Comparison of ENCODE assay signal across 29 cellular contexts in the genomic region with DNA sequence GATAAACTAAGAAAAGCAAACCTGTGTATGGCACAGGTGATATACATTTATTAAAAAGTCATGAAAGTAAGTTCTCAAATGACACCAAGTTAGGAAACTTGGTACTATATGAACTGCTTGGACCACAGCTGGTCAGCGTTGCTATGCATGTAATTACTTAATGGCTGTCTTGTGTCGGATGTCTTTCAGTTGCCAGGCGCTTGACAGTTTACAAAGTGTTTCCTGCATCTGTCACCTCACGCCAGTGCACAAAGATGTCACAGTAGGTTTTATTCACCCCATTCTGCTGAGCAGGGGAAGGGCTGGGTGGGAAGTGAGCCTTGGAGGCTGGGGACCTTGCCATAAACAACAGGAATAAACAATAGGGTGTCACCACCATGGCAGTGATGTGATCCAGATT.
"Had no signal": no experiment of that assay in that cellular context is flagged by ENCODE, and none has a peak within 500 bp of the region (broad histone marks: within the 10 kb centered on the region; RNA-seq: fewer than 3 reads in every experiment).

No MANE protein-coding gene starts in this region.

- DNase-seq: activated B cell treated with CpG ODN at 0.5 μM for 24 hours; activated CD4-positive, alpha-beta T cell treated with anti-CD3 and anti-CD28 coated beads for 48 hours; activated CD4-positive, alpha-beta T cell treated with anti-CD3 and anti-CD28 coated beads, Interleukin-2, amount 50 U/mL, for 1 hour; activated CD4-positive, alpha-beta T cell treated with anti-CD3 and anti-CD28 coated beads, Interleukin-2, amount 50 U/mL, for 48 hours; activated CD8-positive, alpha-beta memory T cell treated with anti-CD3 and anti-CD28 coated beads for 24 hours; activated CD8-positive, alpha-beta T cell treated with anti-CD3 and anti-CD28 coated beads for 36 hours; activated effector memory CD4-positive, alpha-beta T cell treated with Interleukin-2 at 50 U/mL for 16 hours; activated gamma-delta T cell treated with Interleukin-2 at 50 U/mL for 16 hours; activated naive CD4-positive, alpha-beta T cell treated with anti-CD3 and anti-CD28 coated beads, Interleukin-2, amount 50 U/mL, for 16 hours; activated naive CD4-positive, alpha-beta T cell treated with Interleukin-2 at 50 U/mL for 16 hours; activated T-cell treated with anti-CD3 and anti-CD28 coated beads, Interleukin-2, amount 50 U/mL, for 4 hours; amniotic stem cell; aorta; body of pancreas; caudate nucleus; cortex of kidney; dermis blood vessel endothelial cell; effector CD4-positive, alpha-beta T cell; effector memory CD8-positive, alpha-beta T cell; erythroblast; esophagus squamous epithelium; foreskin melanocyte; head of caudate nucleus; hippocampal formation; T1000; WERI-Rb-1 had no signal

- ATAC-seq: activated CD4-positive, CD25-positive, alpha-beta regulatory T cell treated with anti-CD3 and anti-CD28 coated beads, Interleukin-2, amount 50 U/mL, for 24 hours; activated CD8-positive, alpha-beta T cell treated with anti-CD3 and anti-CD28 coated beads for 36 hours; activated T-cell treated with anti-CD3 and anti-CD28 coated beads, Interleukin-2, amount 50 U/mL, for 4 hours; activated T-helper 17 cell treated with anti-CD3 and anti-CD28 coated beads, Interleukin-2, amount 50 U/mL, for 72 hours; body of pancreas; effector memory CD8-positive, alpha-beta T cell; gastroesophageal sphincter had no signal
